In the genomic region with DNA sequence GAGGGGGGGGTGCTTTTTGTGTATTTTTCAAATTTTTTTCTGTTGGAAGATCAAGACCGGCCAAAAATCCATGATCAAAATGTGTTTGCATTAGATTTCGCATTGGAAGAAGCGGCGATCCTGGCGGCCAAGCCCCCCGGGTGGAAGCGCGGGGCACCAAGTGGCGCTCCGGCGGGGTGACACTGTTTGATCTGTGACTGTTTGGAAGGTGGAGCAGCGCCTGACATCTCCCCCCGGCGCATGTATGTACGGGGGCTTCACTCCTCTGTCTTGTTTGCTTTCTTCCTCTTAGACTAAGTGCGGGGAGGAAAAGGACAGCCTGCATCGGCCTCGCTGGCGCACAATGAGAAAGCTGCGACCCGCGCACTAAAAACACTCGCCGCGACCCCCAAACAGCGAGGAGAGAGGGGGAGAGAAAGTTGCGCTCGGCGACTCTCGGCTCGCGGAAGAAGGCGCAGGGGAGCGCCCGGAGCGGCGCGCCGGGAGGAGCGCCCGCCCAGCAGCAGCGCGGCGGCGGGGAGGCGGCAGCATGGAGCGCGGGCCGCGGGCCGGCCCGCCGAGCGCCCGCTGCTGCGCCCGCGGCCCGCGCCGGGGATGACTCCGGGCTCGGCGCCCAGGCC, we compare ENCODE assay signal across 8 cellular contexts. TPM values are rescaled to one million over a fixed set of nuclear protein-coding genes. Genes with fewer than 3 reads are reported as not detected.
DNase-seq lines count a peak whose midpoint lies in the region; ATAC-seq and TF ChIP-seq lines count a peak whose summit lies in the region.

No MANE protein-coding gene starts in this region.

- no peaks in the 10 kb centered on the region for H3K9me3 Mint-ChIP-seq in MCF 10A (ENCODE audit: unreplicated experiment)

- TF ChIP-seq EP300 in upper lobe of left lung (IDR thresholded peaks at IDR 0.05): no peak

- ATAC-seq in lower lobe of right lung (no peak), upper lobe of left lung (ENCODE audit: low FRiP score in 2 of 2) (no peak), GM21526 (IDR thresholded peaks at IDR 0.05; ENCODE audit: low FRiP score, unreplicated experiment) (no peak)

- BruUV-seq in MCF 10A (replicated peaks; lab: Mats Ljungman, UMichigan): no TSS peak

- H3K4me1 ChIP-seq in Peyer's patch: peaks cover 0 to 54% (median 11%) of the 10 kb centered on the region in 4 donors
- H3K4me1 ChIP-seq in lower lobe of right lung: peaks cover 53% of the 10 kb centered on the region
- H3K4me1 ChIP-seq in upper lobe of left lung: peaks cover 43 to 48% (median 46%) of the 10 kb centered on the region in 4 donors

- H3K4me3 ChIP-seq in GM12875 (ENCODE audit: low read depth, low read length): peak overlapping the region; percentile 88
- peak overlapping the region; percentile 94 to 100 (median 96) for H3K4me3 ChIP-seq in Peyer's patch
- H3K4me3 ChIP-seq in lower lobe of right lung: peak overlapping the region; percentile 96
- H3K4me3 ChIP-seq in upper lobe of left lung: peak overlapping the region; percentile 75 to 98 (median 95)

- H3K4me1 Mint-ChIP-seq in MCF 10A (ENCODE audit: insufficient read depth, unreplicated experiment): peaks cover 39% of the 10 kb centered on the region

- WGBS in upper lobe of left lung, 2 donors: 0 to 1% methylated on average over 44 to 45 of the region's 64 CpGs

- POLR2A ChIA-PET in MCF 10A (lab: Yijun Ruan, JAX): interaction anchor here (0.7 to 3.8 kb wide), 26 partner anchors 10 to 1408 kb away, joined by 3 to 28 read pairs (median 4); a partner anchor contains a TSS

- H3K27ac Mint-ChIP-seq in MCF 10A (ENCODE audit: low read depth, unreplicated experiment): peak overlapping the region; percentile 92

- no peaks in the 10 kb centered on the region for H3K27me3 Mint-ChIP-seq in MCF 10A (ENCODE audit: insufficient read depth, unreplicated experiment)

- H3K36me3 ChIP-seq in Peyer's patch (no peaks in the 10 kb centered on the region), lower lobe of right lung (no peaks in the 10 kb centered on the region), upper lobe of left lung (no peaks in the 10 kb centered on the region)

- peak overlapping the region; percentile 84 to 100 (median 96) for H3K27ac ChIP-seq in Peyer's patch
- peak overlapping the region; percentile 99 for H3K27ac ChIP-seq in lower lobe of right lung
- H3K27ac ChIP-seq in upper lobe of left lung: peak overlapping the region; percentile 98 to 100 (median 98)

- peak; percentile 18 for DNase-seq in 8988T
- DNase-seq in Peyer's patch: peak in 2 of 3 donors; percentile 51 to 62
- no peak for DNase-seq in MCF 10A (ENCODE audit: unreplicated experiment)
- DNase-seq in lower lobe of right lung: peak; percentile 51
- DNase-seq in upper lobe of left lung: peak in 1 of 2 donors; percentile 87
- DNase-seq in putamen (ENCODE audit: low spot score): no peak

- H3K4me3 Mint-ChIP-seq in MCF 10A (ENCODE audit: unreplicated experiment): peak overlapping the region; percentile 98

- no peaks in the 10 kb centered on the region for H3K9me3 ChIP-seq in Peyer's patch
- H3K9me3 ChIP-seq in lower lobe of right lung: no peaks in the 10 kb centered on the region
- H3K9me3 ChIP-seq in upper lobe of left lung: no peaks in the 10 kb centered on the region

- TF ChIP-seq CTCF in GM12875 (IDR thresholded peaks at IDR 0.05; ENCODE audit: borderline replicate concordance, insufficient read depth, low read depth, low read length) (no peak), Peyer's patch (IDR thresholded peaks at IDR 0.05) (no peak), MCF 10A (IDR thresholded peaks at IDR 0.05; ENCODE audit: unreplicated experiment) (no peak), lower lobe of right lung (IDR thresholded peaks at IDR 0.05) (no peak), upper lobe of left lung (IDR thresholded peaks at IDR 0.05) (no peak)

- no peak for TF ChIP-seq POLR2A in Peyer's patch (IDR thresholded peaks at IDR 0.05)
- TF ChIP-seq POLR2A in upper lobe of left lung (IDR thresholded peaks at IDR 0.05): no peak

- H3K36me3 Mint-ChIP-seq in MCF 10A (ENCODE audit: insufficient read depth, unreplicated experiment): peaks cover 11% of the 10 kb centered on the region

- intact Hi-C loops in MCF 10A (cut with micrococcal nuclease) (loop anchor here (2.0 to 10.0 kb wide), 6 partner anchors 36 to 1141 kb away; no protein-coding TSS in a partner anchor), lower lobe of right lung (cut with DNase I) (no loop called here)

- H3K27me3 ChIP-seq in Peyer's patch: no peaks in the 10 kb centered on the region
- no peaks in the 10 kb centered on the region for H3K27me3 ChIP-seq in lower lobe of right lung (ENCODE audit: low read depth)
- no peaks in the 10 kb centered on the region for H3K27me3 ChIP-seq in upper lobe of left lung

- CTCF ChIA-PET in MCF 10A (lab: Yijun Ruan, JAX): interaction anchor here (0.6 to 1.0 kb wide), 2 partner anchors 31 to 599 kb away, joined by 3 to 4 read pairs; no protein-coding TSS in a partner anchor

RNA-seq across cellular contexts. Expression of a gene that starts 0.5 kb away (rescaled TPM):
- total RNA-seq in Peyer's patch (10 to 100 TPM; 12.4 to 34.8 (median 28.4) TPM), MCF 10A (2022) (9.7 and 11.7 TPM in 2 replicates), lower lobe of right lung (17.0 TPM), upper lobe of left lung (10 to 100 TPM in 5 of 6 donors, 1 to 10 TPM in 1; 9.1 to 16.5 (median 14.3) TPM)

RNA-seq across cellular contexts. Expression of a gene that starts 2.2 kb away (rescaled TPM):
- total RNA-seq in Peyer's patch: 10 to 100 TPM; 19.6 to 24.1 (median 20.8) TPM
- 19.8 and 20.6 TPM in 2 replicates for total RNA-seq in MCF 10A (2022)
- 37.3 TPM for total RNA-seq in lower lobe of right lung
- total RNA-seq in upper lobe of left lung: 10 to 100 TPM; 12.2 to 36.8 (median 26.5) TPM

Comparison
In these comparisons a context has a peak if more than half of its experiments do, and no peak if none do; other contexts are left out.
1. DNase-seq: peak in 8988T (single experiment), Peyer's patch (2 of 3) and lower lobe of right lung (single experiment); none in MCF 10A (single experiment) and putamen (single experiment).
2. Peak in every context shown above with its lines, with median percentiles within 50 percentile points of each other: H3K4me3 ChIP-seq and H3K27ac ChIP-seq.